In the genomic region with DNA sequence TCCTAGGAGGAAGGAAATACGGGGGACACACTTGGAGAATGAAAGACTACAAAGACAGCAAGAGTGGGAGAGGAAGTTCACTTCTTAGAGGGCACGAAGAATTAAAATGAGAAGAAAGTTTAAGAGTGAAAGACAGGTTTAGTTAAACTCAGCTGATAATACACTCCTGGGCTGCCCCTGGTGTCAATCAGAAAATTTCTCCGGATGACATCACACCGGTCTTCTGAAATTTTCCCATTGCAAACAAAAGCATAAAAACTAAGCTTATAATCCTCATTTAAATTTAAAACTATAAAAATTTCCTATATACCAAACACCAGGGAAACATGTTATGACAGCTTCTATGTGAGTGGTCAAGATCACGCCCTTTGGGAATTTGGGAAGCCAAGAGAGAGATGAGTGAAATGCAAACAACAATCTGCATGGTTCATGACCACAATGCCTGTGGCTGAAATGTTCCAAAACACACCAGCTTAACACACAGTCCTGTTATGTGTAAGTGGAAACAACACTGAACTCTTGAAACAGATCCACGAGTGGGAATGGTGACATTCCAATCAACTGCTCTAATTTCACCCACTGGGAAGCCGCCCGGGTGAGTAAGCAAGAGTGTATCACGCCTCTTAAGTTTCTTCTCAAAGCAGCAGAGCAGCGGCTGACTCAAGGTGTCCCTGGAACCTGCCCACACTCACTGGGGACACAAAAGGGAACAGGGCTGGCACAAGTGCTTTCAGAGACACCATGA, we compare ENCODE assay signal across 1 cellular context.
TF ChIP-seq lines count a peak whose summit lies in the region.

No MANE protein-coding gene starts in this region.

TF ChIP-seq in endothelial cell of umbilical vein, 7 proteins besides CTCF, POLR2A, EP300 and RAD21:
- TF ChIP-seq POLR2AphosphoS5 (IDR thresholded peaks at IDR 0.05; ENCODE audit: insufficient read depth, low read depth, low read length): no peak
- TF ChIP-seq GATA2 (IDR thresholded peaks at IDR 0.05; ENCODE audit: insufficient read depth, insufficient read length, low read depth, low read length): no peak
